In the genomic region with DNA sequence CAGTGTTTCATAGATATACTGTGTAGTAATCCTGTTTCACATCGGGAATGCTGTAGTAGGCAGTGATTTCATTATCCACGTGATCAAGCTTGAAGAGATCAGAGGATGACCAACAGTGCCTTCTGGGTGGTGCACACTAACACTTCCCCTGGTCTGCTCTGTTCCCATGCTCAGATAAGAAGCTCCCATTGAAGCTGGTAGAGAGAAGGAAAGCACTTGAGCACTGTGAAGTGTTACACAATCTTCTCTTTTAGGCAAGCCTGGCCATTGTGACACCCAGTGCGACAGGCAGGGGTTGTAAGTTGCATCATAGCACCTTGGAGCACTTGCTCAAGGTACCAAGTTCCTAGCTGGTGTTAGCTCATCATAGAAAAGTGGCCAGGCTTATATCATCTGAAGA, we compare ENCODE assay signal across 1 cellular context.
TF ChIP-seq lines count a peak whose summit lies in the region.

No MANE protein-coding gene starts in this region.

TF ChIP-seq in liver, 16 proteins besides CTCF, POLR2A, EP300 and RAD21 (continued from another document):
- TF ChIP-seq JUND (IDR thresholded peaks at IDR 0.05): peak; percentile 50 to 62
